Comparison of ENCODE assay signal across 14 cellular contexts in genomic region chr2:64998658-64999061, GRCh38. TPM values are rescaled to one million over a fixed set of nuclear protein-coding genes. Genes with fewer than 3 reads are reported as not detected.
DNase-seq lines count a peak whose midpoint lies in the region; ATAC-seq and TF ChIP-seq lines count a peak whose summit lies in the region.
"Had no signal": no experiment of that assay in that cellular context is flagged by ENCODE, and none has a peak within 500 bp of the region (broad histone marks: within the 10 kb centered on the region; RNA-seq: fewer than 3 reads in every experiment).

No MANE protein-coding gene starts in this region.

- no peaks in the 10 kb centered on the region; the same call in 1 of the 2 replicates for H3K27me3 Mint-ChIP-seq in HFFc6 (ENCODE audit: insufficient read depth)
- no peaks in the 10 kb centered on the region for H3K27me3 Mint-ChIP-seq in chondrocyte (ENCODE audit: low read depth)
- H3K27me3 Mint-ChIP-seq: activated CD4-positive, alpha-beta memory T cell treated with anti-CD3 and anti-CD28 coated beads, Interleukin-2, amount 10 ng/mL, durations not matched to agents 7 days and 5 days; naive thymus-derived CD4-positive, alpha-beta T cell had no signal

- H3K36me3 Mint-ChIP-seq in HFFc6 (ENCODE audit: low read depth), result no peaks in the 10 kb centered on the region; the same call in 1 of the 2 replicates
- H3K36me3 Mint-ChIP-seq in chondrocyte (ENCODE audit: low read depth), result peaks cover 9% of the 10 kb centered on the region

- H3K27me3 ChIP-seq in right cardiac atrium (ENCODE audit: control insufficient read depth, insufficient read depth) (no peaks in the 10 kb centered on the region), skeletal muscle tissue (ENCODE audit: control insufficient read depth in 3 of 3, insufficient read depth in 3 of 3, low read length in 3 of 3) (no peaks in the 10 kb centered on the region)

- intact Hi-C loops in right cardiac atrium (cut with DNase I), result no loop called here

- 18% methylated on average over 2 of the region's 2 CpGs for WGBS in right cardiac atrium

- H3K27ac ChIP-seq in right cardiac atrium (ENCODE audit: low read length) (peak overlapping the region; percentile 2), skeletal muscle tissue (ENCODE audit: low read depth, low read length) (peak overlapping the region; percentile 73)

- H3K4me1 Mint-ChIP-seq in HFFc6 (ENCODE audit: low read depth) (peaks cover 8% of the 10 kb centered on the region), chondrocyte (ENCODE audit: low read depth) (peaks cover 73% of the 10 kb centered on the region)

- H3K36me3 ChIP-seq in skeletal muscle tissue (ENCODE audit: control insufficient read depth in 3 of 3, insufficient read depth in 3 of 3, low read length in 3 of 3), result no peaks in the 10 kb centered on the region

- peak overlapping the region in 1 of 3 donors; percentile 68 for H3K9ac ChIP-seq in skeletal muscle tissue (ENCODE audit: low read depth in 1 of 3, low read length in 3 of 3)

- H3K9me3 Mint-ChIP-seq in HFFc6, result no peaks in the 10 kb centered on the region
- H3K9me3 Mint-ChIP-seq in chondrocyte (ENCODE audit: low read depth), result no peaks in the 10 kb centered on the region
- H3K9me3 Mint-ChIP-seq: activated CD4-positive, alpha-beta memory T cell treated with anti-CD3 and anti-CD28 coated beads, Interleukin-2, amount 10 ng/mL, durations not matched to agents 7 days and 5 days; naive thymus-derived CD4-positive, alpha-beta T cell had no signal

- H3K27ac Mint-ChIP-seq in HFFc6, result peak overlapping the region; percentile 39
- H3K27ac Mint-ChIP-seq in chondrocyte (ENCODE audit: unreplicated experiment), result peak overlapping the region; percentile 85
- H3K27ac Mint-ChIP-seq: activated CD4-positive, alpha-beta memory T cell treated with anti-CD3 and anti-CD28 coated beads, Interleukin-2, amount 10 ng/mL, durations not matched to agents 7 days and 5 days; naive thymus-derived CD4-positive, alpha-beta T cell had no signal

- H3K4me3 Mint-ChIP-seq in HFFc6, result peak overlapping the region; percentile 8
- H3K4me3 Mint-ChIP-seq in chondrocyte (ENCODE audit: unreplicated experiment), result peak overlapping the region; percentile 14
- H3K4me3 Mint-ChIP-seq: activated CD4-positive, alpha-beta memory T cell treated with anti-CD3 and anti-CD28 coated beads, Interleukin-2, amount 10 ng/mL, durations not matched to agents 7 days and 5 days; naive thymus-derived CD4-positive, alpha-beta T cell had no signal

- H3K9me3 ChIP-seq in right cardiac atrium (ENCODE audit: control insufficient read depth, low read length) (no peaks in the 10 kb centered on the region), skeletal muscle tissue (ENCODE audit: control insufficient read depth in 3 of 3, low read length in 3 of 3) (no peaks in the 10 kb centered on the region)

- no peaks in the 10 kb centered on the region for H3K4me1 ChIP-seq in right cardiac atrium (ENCODE audit: control insufficient read depth, insufficient read depth, low read length)
- peaks cover 25 to 38% (median 34%) of the 10 kb centered on the region in 3 donors for H3K4me1 ChIP-seq in skeletal muscle tissue (ENCODE audit: control insufficient read depth in 3 of 3, insufficient read depth in 3 of 3, low read length in 3 of 3)

- DNase-seq in HFFc6, result no peak
- no peak for DNase-seq in chondrocyte (ENCODE audit: low spot score)
- peak in 2 of 3 donors; percentile 46 to 63 for DNase-seq in right cardiac atrium
- DNase-seq in epidermal melanocyte (ENCODE audit: insufficient read length, low spot score), result no peak
- no peak for DNase-seq in NCI-H2081 treated with DMSO at 0.1 percent for 48 hours (lab: John Stamatoyannopoulos, UW)
- no peak for DNase-seq in NCI-H1048 (lab: John Stamatoyannopoulos, UW)
- DNase-seq: activated CD4-positive, alpha-beta memory T cell treated with anti-CD3 and anti-CD28 coated beads, Interleukin-2, amount 10 ng/mL, durations not matched to agents 7 days and 5 days; activated naive CD4-positive, alpha-beta T cell; naive thymus-derived CD4-positive, alpha-beta T cell; NCI-H187; stimulated activated CD4-positive, alpha-beta T cell treated with anti-CD3 and anti-CD28 coated beads, Interleukin-15, amount 100 ng/mL, for 24 hours had no signal

- ATAC-seq in right cardiac atrium (peak; percentile 63 to 77), GM21390 (IDR thresholded peaks at IDR 0.05; ENCODE audit: unreplicated experiment) (no peak)
- ATAC-seq: HCT116; naive thymus-derived CD4-positive, alpha-beta T cell had no signal

- H3K4me3 ChIP-seq in right cardiac atrium (ENCODE audit: low read length) (no peak overlapping the region), skeletal muscle tissue (ENCODE audit: low read length in 3 of 3) (peak overlapping the region in 2 of 3 donors; percentile 4 to 33)

- TF ChIP-seq CTCF in HFFc6 (IDR thresholded peaks at IDR 0.05), result no peak
- no peak for TF ChIP-seq CTCF in chondrocyte (IDR thresholded peaks at IDR 0.05)

RNA-seq across cellular contexts. Expression of gene SLC1A4, which starts 9.5 kb away (rescaled TPM):
- 10 to 100 TPM in 1 of 6 experiments, 1 to 10 TPM in 5; 7.2 to 10.3 (median 9.0) TPM for total RNA-seq in HFFc6 (2021; fragmentation: NEBNext Ultra II Directional; extraction: Animal tissue kit (Norgen Biotek cat#: 25700))
- 40.1 to 139 TPM (median 136 TPM) in 3 replicates for total RNA-seq in chondrocyte
- 1 to 10 TPM; 3.6 to 5.6 (median 4.3) TPM for total RNA-seq in right cardiac atrium
- polyA plus RNA-seq in right cardiac atrium, result 1.2 TPM
- total RNA-seq in skeletal muscle tissue, result 10.4 TPM

RNA-seq across cellular contexts. Expression of gene CEP68, which starts 57.6 kb away (rescaled TPM):
- 1 to 10 TPM; 5.7 to 9.7 (median 7.1) TPM for total RNA-seq in HFFc6 (2021; fragmentation: NEBNext Ultra II Directional; extraction: Animal tissue kit (Norgen Biotek cat#: 25700))
- 9.0 to 13.0 TPM (median 12.2 TPM) in 3 replicates for total RNA-seq in chondrocyte
- 10 to 100 TPM; 12.0 to 19.3 (median 15.1) TPM for total RNA-seq in right cardiac atrium
- polyA plus RNA-seq in right cardiac atrium, result 8.6 TPM
- total RNA-seq in skeletal muscle tissue, result 27.1 TPM

Comparison
In these comparisons a context has a peak if more than half of its experiments do, and no peak if none do; other contexts are left out.
1. DNase-seq: peak in right cardiac atrium (2 of 3); none in HFFc6 (single experiment), chondrocyte (single experiment), epidermal melanocyte (single experiment), NCI-H2081 treated with DMSO at 0.1 percent for 48 hours (single experiment) and NCI-H1048 (single experiment).